Comparison of ENCODE assay signal across 2 cellular contexts in genomic region chr19:40807147-40808020, GRCh38.
TF ChIP-seq lines count a peak whose summit lies in the region.

No MANE protein-coding gene starts in this region.

TF ChIP-seq in HCT116, 20 proteins besides CTCF, POLR2A, EP300 and RAD21:
- TF ChIP-seq POLR2AphosphoS5 (IDR thresholded peaks at IDR 0.05; ENCODE audit: low read depth, low read length) (0 out of 2 replicates have a peak, but pooled peaks have one; percentile 3), SIN3A (IDR thresholded peaks at IDR 0.05; ENCODE audit: low read depth) (no peak)
TF ChIP-seq in HCT116: peak in this region for 1.

TF ChIP-seq in GM12878, 131 proteins besides CTCF, POLR2A, EP300 and RAD21:
- TF ChIP-seq BRCA1 (IDR thresholded peaks at IDR 0.05; ENCODE audit: low read depth, low read length) = no peak
- no peak for TF ChIP-seq NFYA (IDR thresholded peaks at IDR 0.05; ENCODE audit: borderline replicate concordance, low read depth, low read length)
- no peak for TF ChIP-seq EGR1 (IDR thresholded peaks at IDR 0.05; ENCODE audit: borderline replicate concordance in 1 of 2, low read depth in 2 of 2, low read length in 2 of 2)
- TF ChIP-seq, protein P1, sequence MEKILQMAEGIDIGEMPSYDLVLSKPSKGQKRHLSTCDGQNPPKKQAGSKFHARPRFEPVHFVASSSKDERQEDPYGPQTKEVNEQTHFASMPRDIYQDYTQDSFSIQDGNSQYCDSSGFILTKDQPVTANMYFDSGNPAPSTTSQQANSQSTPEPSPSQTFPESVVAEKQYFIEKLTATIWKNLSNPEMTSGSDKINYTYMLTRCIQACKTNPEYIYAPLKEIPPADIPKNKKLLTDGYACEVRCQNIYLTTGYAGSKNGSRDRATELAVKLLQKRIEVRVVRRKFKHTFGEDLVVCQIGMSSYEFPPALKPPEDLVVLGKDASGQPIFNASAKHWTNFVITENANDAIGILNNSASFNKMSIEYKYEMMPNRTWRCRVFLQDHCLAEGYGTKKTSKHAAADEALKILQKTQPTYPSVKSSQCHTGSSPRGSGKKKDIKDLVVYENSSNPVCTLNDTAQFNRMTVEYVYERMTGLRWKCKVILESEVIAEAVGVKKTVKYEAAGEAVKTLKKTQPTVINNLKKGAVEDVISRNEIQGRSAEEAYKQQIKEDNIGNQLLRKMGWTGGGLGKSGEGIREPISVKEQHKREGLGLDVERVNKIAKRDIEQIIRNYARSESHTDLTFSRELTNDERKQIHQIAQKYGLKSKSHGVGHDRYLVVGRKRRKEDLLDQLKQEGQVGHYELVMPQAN (conservative IDR thresholded peaks at IDR 0.05) = no peak
- no peak for TF ChIP-seq IRF4 (IDR thresholded peaks at IDR 0.05; ENCODE audit: low read depth, low read length)
- no peak for TF ChIP-seq POU2F2 (IDR thresholded peaks at IDR 0.05; ENCODE audit: borderline replicate concordance, low read depth, low read length)
- no peak for TF ChIP-seq SMAD1 (IDR thresholded peaks at IDR 0.05; ENCODE audit: low read depth, partially characterized antibody)
- no peak for TF ChIP-seq BMI1 (IDR thresholded peaks at IDR 0.05; ENCODE audit: borderline replicate concordance)
- no peak for TF ChIP-seq SREBF1 (IDR thresholded peaks at IDR 0.05; ENCODE audit: low read length)
- no peak for TF ChIP-seq SMC3 (IDR thresholded peaks at IDR 0.05; ENCODE audit: borderline replicate concordance, low read length)
- TF ChIP-seq MXI1 (IDR thresholded peaks at IDR 0.05; ENCODE audit: low read depth, low read length) = no peak
- TF ChIP-seq EED (IDR thresholded peaks at IDR 0.05; ENCODE audit: low read depth) = no peak
- TF ChIP-seq TBL1XR1 (IDR thresholded peaks at IDR 0.05; ENCODE audit: low read depth, low read length) = no peak
- TF ChIP-seq E2F8 (IDR thresholded peaks at IDR 0.05; ENCODE audit: low read depth, partially characterized antibody) = no peak
- TF ChIP-seq RFX5 (IDR thresholded peaks at IDR 0.05; ENCODE audit: low read depth, low read length) = no peak
- no peak for TF ChIP-seq GABPA (IDR thresholded peaks at IDR 0.05; ENCODE audit: low read depth)
- TF ChIP-seq, protein P2, sequence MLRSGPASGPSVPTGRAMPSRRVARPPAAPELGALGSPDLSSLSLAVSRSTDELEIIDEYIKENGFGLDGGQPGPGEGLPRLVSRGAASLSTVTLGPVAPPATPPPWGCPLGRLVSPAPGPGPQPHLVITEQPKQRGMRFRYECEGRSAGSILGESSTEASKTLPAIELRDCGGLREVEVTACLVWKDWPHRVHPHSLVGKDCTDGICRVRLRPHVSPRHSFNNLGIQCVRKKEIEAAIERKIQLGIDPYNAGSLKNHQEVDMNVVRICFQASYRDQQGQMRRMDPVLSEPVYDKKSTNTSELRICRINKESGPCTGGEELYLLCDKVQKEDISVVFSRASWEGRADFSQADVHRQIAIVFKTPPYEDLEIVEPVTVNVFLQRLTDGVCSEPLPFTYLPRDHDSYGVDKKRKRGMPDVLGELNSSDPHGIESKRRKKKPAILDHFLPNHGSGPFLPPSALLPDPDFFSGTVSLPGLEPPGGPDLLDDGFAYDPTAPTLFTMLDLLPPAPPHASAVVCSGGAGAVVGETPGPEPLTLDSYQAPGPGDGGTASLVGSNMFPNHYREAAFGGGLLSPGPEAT (IDR thresholded peaks at IDR 0.05; ENCODE audit: low read depth) = no peak
- TF ChIP-seq MAX (IDR thresholded peaks at IDR 0.05; ENCODE audit: low read depth, low read length) = no peak
